Comparison of ENCODE assay signal across 8 cellular contexts in genomic region chrX:132022863-132023116, GRCh38. TPM values are rescaled to one million over a fixed set of nuclear protein-coding genes. Genes with fewer than 3 reads are reported as not detected.
DNase-seq lines count a peak whose midpoint lies in the region; ATAC-seq, FAIRE-seq and TF ChIP-seq lines count a peak whose summit lies in the region.

No MANE protein-coding gene starts in this region.

- CTCF ChIA-PET in activated naive CD4-positive, alpha-beta T cell treated with anti-CD3 and anti-CD28 coated beads, Interleukin-2, amount 10 ng/mL, durations not matched to agents 7 days and 5 days (lab: Charles Lee) = interaction anchor here (0.9 kb wide), 1 partner anchor 41 kb away, joined by 3 read pairs; no protein-coding TSS in a partner anchor
- CTCF ChIA-PET in HepG2 (lab: Yijun Ruan, JAX; ENCODE audit: low intra/inter-chr PET ratio, low total read pairs) = no interaction called here

- H3K27me3 Mint-ChIP-seq in activated naive CD4-positive, alpha-beta T cell treated with anti-CD3 and anti-CD28 coated beads, Interleukin-2, amount 10 ng/mL, durations not matched to agents 7 days and 5 days = no peaks in the 10 kb centered on the region
- H3K27me3 Mint-ChIP-seq in activated naive CD8-positive, alpha-beta T cell = no peaks in the 10 kb centered on the region

- no peak for DNase-seq in activated naive CD4-positive, alpha-beta T cell treated with anti-CD3 and anti-CD28 coated beads, Interleukin-2, amount 10 ng/mL, durations not matched to agents 7 days and 5 days
- DNase-seq in activated naive CD4-positive, alpha-beta T cell treated with Interleukin-2 at 50 U/mL for 16 hours = no peak
- DNase-seq in HepG2 (ENCODE audit: low spot score) = no peak
- DNase-seq in upper lobe of left lung = no peak
- no peak for DNase-seq in T1000 (lab: John Stamatoyannopoulos, UW)

- H3K4me3 Mint-ChIP-seq in activated naive CD4-positive, alpha-beta T cell treated with anti-CD3 and anti-CD28 coated beads, Interleukin-2, amount 10 ng/mL, durations not matched to agents 7 days and 5 days = peak overlapping the region; percentile 90
- H3K4me3 Mint-ChIP-seq in activated naive CD8-positive, alpha-beta T cell = peak overlapping the region; percentile 94

- H3K36me3 Mint-ChIP-seq in activated naive CD4-positive, alpha-beta T cell treated with anti-CD3 and anti-CD28 coated beads, Interleukin-2, amount 10 ng/mL, durations not matched to agents 7 days and 5 days = peaks cover 7% of the 10 kb centered on the region
- H3K36me3 Mint-ChIP-seq in activated naive CD8-positive, alpha-beta T cell = no peaks in the 10 kb centered on the region

- POLR2A ChIA-PET in HepG2 (lab: Yijun Ruan, JAX) = interaction anchor here (2.5 kb wide), 1 partner anchor 10 kb away, joined by 15 read pairs; no protein-coding TSS in a partner anchor

- intact Hi-C loops in HepG2 (cut with micrococcal nuclease; ENCODE audit: unreplicated experiment) = loop anchor here (5.0 to 10.0 kb wide), 2 partner anchors 55 to 192 kb away; partner anchors contain the start of gene RAP2C

- H3K36me3 ChIP-seq in HepG2 (replicated peaks in 1 of 2; ENCODE audit: control insufficient read depth in 1 of 2, insufficient read depth in 2 of 2, low read length in 2 of 2) = no peaks in the 10 kb centered on the region
- H3K36me3 ChIP-seq in upper lobe of left lung = no peaks in the 10 kb centered on the region

- H3K4me2 ChIP-seq in HepG2 (ENCODE audit: low read depth, low read length) = peak overlapping the region; percentile 96

- H3K4me3 ChIP-seq in HepG2 (replicated peaks in 1 of 3; ENCODE audit: insufficient read depth in 1 of 3, low read depth in 2 of 3, low read length in 3 of 3) = peak overlapping the region; percentile 74 to 85 (median 81)
- peak overlapping the region in 3 of 4 donors; percentile 47 to 73 (median 63) for H3K4me3 ChIP-seq in upper lobe of left lung

- peak in 1 of 2 experiments; percentile 24; a peak in 1 of 4 replicates for TF ChIP-seq POLR2A in HepG2 (IDR thresholded peaks at IDR 0.05; ENCODE audit: insufficient read depth in 1 of 2, low read depth in 2 of 2, low read length in 2 of 2)
- TF ChIP-seq POLR2A in upper lobe of left lung (IDR thresholded peaks at IDR 0.05) = no peak

- H3K9me3 Mint-ChIP-seq in activated naive CD4-positive, alpha-beta T cell treated with anti-CD3 and anti-CD28 coated beads, Interleukin-2, amount 10 ng/mL, durations not matched to agents 7 days and 5 days = no peaks in the 10 kb centered on the region
- H3K9me3 Mint-ChIP-seq in activated naive CD8-positive, alpha-beta T cell (ENCODE audit: low read depth) = no peaks in the 10 kb centered on the region

- peak; percentile 21 for ATAC-seq in HG03064 (IDR thresholded peaks at IDR 0.05; ENCODE audit: low read depth, unreplicated experiment)
- ATAC-seq in HepG2 = no peak
- no peak for ATAC-seq in upper lobe of left lung (ENCODE audit: low FRiP score in 2 of 2)
- no peak for ATAC-seq in GM18520 (IDR thresholded peaks at IDR 0.05; ENCODE audit: unreplicated experiment)

- TF ChIP-seq CTCF in HepG2 (CRISPR knock-in tag; IDR thresholded peaks at IDR 0.05) (no peak), upper lobe of left lung (IDR thresholded peaks at IDR 0.05) (no peak)

- in situ Hi-C loops in HepG2 (cut with HindIII; ENCODE audit: extremely low pct_ligation_motif_present, low pct_unique_long_range_greater_than_20kb) = no loop called here

- H3K27ac Mint-ChIP-seq in activated naive CD4-positive, alpha-beta T cell treated with anti-CD3 and anti-CD28 coated beads, Interleukin-2, amount 10 ng/mL, durations not matched to agents 7 days and 5 days = peak overlapping the region; percentile 94
- peak overlapping the region; percentile 90 for H3K27ac Mint-ChIP-seq in activated naive CD8-positive, alpha-beta T cell

- H3K27ac ChIP-seq in HepG2 (ENCODE audit: extremely low read length, insufficient read depth, low read length) = peak overlapping the region; percentile 78
- peak overlapping the region in 2 of 4 donors; percentile 79 to 82 for H3K27ac ChIP-seq in upper lobe of left lung

- no peaks in the 10 kb centered on the region for H4K20me1 ChIP-seq in HepG2 (ENCODE audit: insufficient read depth, low read length)

- 3% methylated on average over 5 of the region's 14 CpGs for WGBS in HepG2 (ENCODE audit: low lambda C conversion rate)
- WGBS in upper lobe of left lung, 2 donors = 50% methylated on average over 14 of the region's 14 CpGs; no CpG with 5 or more reads in 1 of the 2 donors

- TF ChIP-seq EP300 in HepG2 (IDR thresholded peaks at IDR 0.05; ENCODE audit: low read depth in 2 of 2, low read length in 2 of 2) (no peak), HepG2 (CRISPR knock-in tag; IDR thresholded peaks at IDR 0.05; ENCODE audit: borderline replicate concordance) (no peak), upper lobe of left lung (IDR thresholded peaks at IDR 0.05) (no peak)

- H3K27me3 ChIP-seq in HepG2 (ENCODE audit: control insufficient read depth in 1 of 2, insufficient read depth in 2 of 2, low read length in 2 of 2) (no peaks in the 10 kb centered on the region), upper lobe of left lung (no peaks in the 10 kb centered on the region)

- H3K4me1 ChIP-seq in HepG2 (ENCODE audit: insufficient read depth, low read length) (peaks cover 23% of the 10 kb centered on the region), upper lobe of left lung (peaks cover 0 to 14% (median 0%) of the 10 kb centered on the region in 4 donors)

- TF ChIP-seq RAD21 in HepG2 (CRISPR knock-in tag; IDR thresholded peaks at IDR 0.05) = no peak

- peaks cover 41% of the 10 kb centered on the region for H3K4me1 Mint-ChIP-seq in activated naive CD4-positive, alpha-beta T cell treated with anti-CD3 and anti-CD28 coated beads, Interleukin-2, amount 10 ng/mL, durations not matched to agents 7 days and 5 days
- peaks cover 39% of the 10 kb centered on the region for H3K4me1 Mint-ChIP-seq in activated naive CD8-positive, alpha-beta T cell (ENCODE audit: low read depth)

- BruUV-seq in HepG2 (replicated peaks; lab: Mats Ljungman, UMichigan) = no TSS peak

- H3K9me3 ChIP-seq in HepG2 (ENCODE audit: low read length) = no peaks in the 10 kb centered on the region
- H3K9me3 ChIP-seq in upper lobe of left lung = no peaks in the 10 kb centered on the region

- peak overlapping the region; percentile 67 for H3K9ac ChIP-seq in HepG2 (ENCODE audit: insufficient read depth, low read depth, low read length)

- H2AFZ ChIP-seq in HepG2 (ENCODE audit: low read length) = no peak overlapping the region

- FAIRE-seq in HepG2 (lab: Jason Lieb, UNC) = no peak

- peaks cover 40% of the 10 kb centered on the region for H3K79me2 ChIP-seq in HepG2 (ENCODE audit: insufficient read depth, low read length)

TF ChIP-seq in HepG2, 621 proteins besides CTCF, POLR2A, EP300 and RAD21 (continues in another document):
- TF ChIP-seq USF2 (IDR thresholded peaks at IDR 0.05; ENCODE audit: low read depth, low read length) (no peak), USF2 (CRISPR knock-in tag; IDR thresholded peaks at IDR 0.05; ENCODE audit: borderline replicate concordance) (no peak)

RNA-seq across cellular contexts. Expression of gene STK26, which starts 0.3 kb away (rescaled TPM):
- total RNA-seq in HepG2 (2016; rRNA removed; fragmentation: Illumina TruSeq; extraction: Trizol) (47.9 and 78.3 TPM in 2 replicates), upper lobe of left lung (10 to 100 TPM in 4 of 6 donors, 1 to 10 TPM in 2; 2.9 to 14.0 (median 11.1) TPM)
- total RNA-seq in HepG2 (2016; cell fraction: cytosol; rRNA removed; fragmentation: Illumina TruSeq; extraction: Trizol; ENCODE audit: low read depth) = 3.9 and 4.1 TPM in 2 replicates
- 50.2 and 76.1 TPM in 2 replicates for total RNA-seq in HepG2 (2016; cell fraction: insoluble cytoplasmic fraction; rRNA removed; fragmentation: Illumina TruSeq; extraction: Trizol)
- total RNA-seq in HepG2 (2016; cell fraction: membrane; rRNA removed; fragmentation: Illumina TruSeq; extraction: Trizol) = 14.7 and 16.0 TPM in 2 replicates
- 22.7 and 24.9 TPM in 2 replicates for total RNA-seq in HepG2 (2016; cell fraction: nucleus; rRNA removed; fragmentation: Illumina TruSeq; extraction: Trizol)
- polyA plus RNA-seq in HepG2 (2011; rRNA removed) = 11.1 and 16.9 TPM in 2 replicates
- 5.3 and 8.4 TPM in 2 replicates for polyA plus RNA-seq in HepG2 (2011; cell fraction: cytosol; rRNA removed)
- 7.2 and 7.9 TPM in 2 replicates for polyA plus RNA-seq in HepG2 (2011; cell fraction: nucleus; rRNA removed)
- 24.1 and 25.9 TPM in 2 replicates for polyA plus RNA-seq in HepG2 (2012)
- polyA plus RNA-seq in HepG2 (2016; cell fraction: cytosol; fragmentation: Illumina TruSeq; extraction: Trizol; ENCODE audit: low read depth) = 1.7 and 2.0 TPM in 2 replicates
- polyA plus RNA-seq in HepG2 (2016; cell fraction: insoluble cytoplasmic fraction; fragmentation: Illumina TruSeq; extraction: Trizol; ENCODE audit: low read depth) = 53.2 and 59.8 TPM in 2 replicates
- polyA plus RNA-seq in HepG2 (2016; cell fraction: membrane; fragmentation: Illumina TruSeq; extraction: Trizol; ENCODE audit: low read depth) = 7.0 and 7.2 TPM in 2 replicates
- 36.2 and 38.3 TPM in 2 replicates for polyA plus RNA-seq in HepG2 (2016; cell fraction: nucleus; fragmentation: Illumina TruSeq; extraction: Trizol; ENCODE audit: insufficient read depth, low read depth)
- 2.9 and 5.0 TPM in 2 replicates for polyA minus RNA-seq in HepG2 (2011; rRNA and poly(A)+ RNA removed; ENCODE audit: low replicate concordance)
- polyA minus RNA-seq in HepG2 (2011; cell fraction: cytosol; rRNA and poly(A)+ RNA removed) = 17.5 and 18.7 TPM in 2 replicates
- polyA minus RNA-seq in HepG2 (2011; cell fraction: nucleus; rRNA and poly(A)+ RNA removed) = 11.1 and 14.2 TPM in 2 replicates
